In the genomic region with DNA sequence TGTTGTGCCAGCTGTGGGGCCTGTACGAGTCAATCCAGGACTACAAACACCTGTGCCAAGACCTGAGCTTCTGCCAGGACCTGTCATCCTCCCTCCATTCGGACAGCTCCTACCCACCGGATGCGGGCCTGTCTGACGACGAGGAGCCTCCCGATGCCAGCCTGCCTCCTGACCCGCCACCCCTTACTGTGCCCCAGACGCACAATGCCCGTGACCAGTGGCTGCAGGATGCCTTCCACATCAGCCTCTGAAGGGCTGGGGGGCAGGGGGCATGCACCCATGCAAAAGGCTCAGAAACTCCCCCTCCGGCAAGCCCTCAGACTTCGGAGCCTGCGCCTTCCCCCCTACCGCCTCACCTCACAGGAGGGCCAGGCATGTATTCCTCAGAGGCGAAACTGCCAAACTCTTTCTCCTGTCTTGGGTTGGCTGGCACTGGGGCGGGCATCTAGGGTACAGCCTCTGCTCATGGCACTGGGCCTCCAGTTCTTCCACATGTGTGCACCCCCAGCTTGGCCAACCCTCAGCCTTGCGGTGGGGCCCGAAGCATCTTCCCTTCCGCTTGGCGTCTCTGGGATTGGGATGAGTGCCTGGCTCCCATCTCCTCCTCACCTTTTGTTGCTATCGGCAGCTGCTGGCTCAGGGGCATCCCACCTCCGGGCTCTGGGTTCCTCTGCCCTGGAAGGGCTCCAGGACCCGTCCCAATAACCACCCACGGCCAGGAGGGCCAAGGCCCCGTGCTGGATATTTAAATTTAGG, we compare ENCODE assay signal across 8 cellular contexts. TPM values are rescaled to one million over a fixed set of nuclear protein-coding genes. Genes with fewer than 3 reads are reported as not detected.
DNase-seq lines count a peak whose midpoint lies in the region; ATAC-seq and TF ChIP-seq lines count a peak whose summit lies in the region.

No MANE protein-coding gene starts in this region.

- no peaks in the 10 kb centered on the region for H3K9me3 Mint-ChIP-seq in activated T-cell treated with anti-CD3 and anti-CD28 coated beads, Interleukin-2, amount 50 U/mL, for 24 hours

- ATAC-seq in GM18867 (IDR thresholded peaks at IDR 0.05; ENCODE audit: unreplicated experiment) (no peak), GM21390 (IDR thresholded peaks at IDR 0.05; ENCODE audit: unreplicated experiment) (no peak), GM21515 (IDR thresholded peaks at IDR 0.05; ENCODE audit: unreplicated experiment) (no peak)

- no peak for TF ChIP-seq POLR2A in lower leg skin (IDR thresholded peaks at IDR 0.05)
- TF ChIP-seq POLR2A in tibial nerve (IDR thresholded peaks at IDR 0.05): no peak

- H3K4me1 Mint-ChIP-seq in activated T-cell treated with anti-CD3 and anti-CD28 coated beads, Interleukin-2, amount 50 U/mL, for 24 hours (ENCODE audit: low read depth): peaks cover 61% of the 10 kb centered on the region

- intact Hi-C loops in ascending aorta (cut with DNase I) (loop anchor here (1.0 to 5.0 kb wide), 7 partner anchors 20 to 191 kb away; a partner anchor contains a TSS), lower leg skin (cut with DNase I; ENCODE audit: low total_unique reads) (no loop called here)

- peaks cover 35 to 52% of the 10 kb centered on the region in 2 donors for H3K4me1 ChIP-seq in ascending aorta
- H3K4me1 ChIP-seq in tibial nerve: peaks cover 0 to 80% (median 72%) of the 10 kb centered on the region in 4 donors

- 19 to 20% methylated on average over 16 to 19 of the region's 25 CpGs for WGBS in lower leg skin, 2 donors
- WGBS in tibial nerve, 2 donors: 15 to 24% methylated on average over 23 to 24 of the region's 25 CpGs

- H3K27me3 ChIP-seq in ascending aorta (no peaks in the 10 kb centered on the region), tibial nerve (no peaks in the 10 kb centered on the region)

- H3K27ac ChIP-seq in ascending aorta (peak overlapping the region; percentile 96 to 99), tibial nerve (peak overlapping the region; percentile 68 to 95 (median 94))

- TF ChIP-seq CTCF in ascending aorta (IDR thresholded peaks at IDR 0.05) (no peak), lower leg skin (IDR thresholded peaks at IDR 0.05) (no peak), tibial nerve (IDR thresholded peaks at IDR 0.05) (no peak)

- peak; percentile 50 for DNase-seq in activated T-cell treated with anti-CD3 and anti-CD28 coated beads, Interleukin-2, amount 50 U/mL, for 24 hours
- DNase-seq in activated T-cell treated with anti-CD3 and anti-CD28 coated beads, Interleukin-2, amount 50 U/mL, for 1 hour: no peak
- DNase-seq in ascending aorta (ENCODE audit: low spot score in 2 of 2) (no peak), lower leg skin (ENCODE audit: low spot score in 2 of 2) (no peak), tibial nerve (ENCODE audit: low spot score in 2 of 2) (no peak)

- TF ChIP-seq EP300 in tibial nerve (IDR thresholded peaks at IDR 0.05): no peak

- peak overlapping the region; percentile 91 for H3K27ac Mint-ChIP-seq in activated T-cell treated with anti-CD3 and anti-CD28 coated beads, Interleukin-2, amount 50 U/mL, for 24 hours

- H3K4me3 ChIP-seq in ascending aorta (peak overlapping the region; percentile 95 to 98), lower leg skin (ENCODE audit: low read depth, poor library complexity, severe bottlenecking) (peak overlapping the region; percentile 35), tibial nerve (peak overlapping the region; percentile 52 to 81 (median 56))

- H3K27me3 Mint-ChIP-seq in activated T-cell treated with anti-CD3 and anti-CD28 coated beads, Interleukin-2, amount 50 U/mL, for 24 hours: no peaks in the 10 kb centered on the region

- H3K36me3 Mint-ChIP-seq in activated T-cell treated with anti-CD3 and anti-CD28 coated beads, Interleukin-2, amount 50 U/mL, for 24 hours (ENCODE audit: low read depth): peaks cover 75% of the 10 kb centered on the region

- H3K4me3 Mint-ChIP-seq in activated T-cell treated with anti-CD3 and anti-CD28 coated beads, Interleukin-2, amount 50 U/mL, for 24 hours: peak overlapping the region; percentile 82

- no peaks in the 10 kb centered on the region for H3K9me3 ChIP-seq in ascending aorta
- no peaks in the 10 kb centered on the region for H3K9me3 ChIP-seq in tibial nerve

- H3K36me3 ChIP-seq in ascending aorta (peaks cover 3 to 5% of the 10 kb centered on the region in 2 donors), tibial nerve (no peaks in the 10 kb centered on the region)

RNA-seq across cellular contexts. Expression of a gene that starts 1.2 kb away (rescaled TPM):
- total RNA-seq in ascending aorta (104 TPM), lower leg skin (10 to 100 TPM; 57.8 to 73.3 (median 61.2) TPM), tibial nerve (10 to 100 TPM; 40.8 to 55.3 (median 44.6) TPM)

RNA-seq across cellular contexts. Expression of a gene that starts 2.3 kb away (rescaled TPM):
- total RNA-seq in ascending aorta: 418 TPM
- total RNA-seq in lower leg skin: 10 to 100 TPM; 40.5 to 71.0 (median 57.3) TPM
- 100 to 1,000 TPM in 3 of 4 donors, 10 to 100 TPM in 1; 87.3 to 186 (median 110) TPM for total RNA-seq in tibial nerve

RNA-seq across cellular contexts. Expression of a gene that starts 3.3 kb away (rescaled TPM):
- total RNA-seq in ascending aorta (157 TPM), lower leg skin (10 to 100 TPM; 41.9 to 62.9 (median 50.6) TPM), tibial nerve (10 to 100 TPM; 49.6 to 70.8 (median 56.5) TPM)

RNA-seq across cellular contexts. Expression of a gene that starts 15.4 kb away (rescaled TPM):
- total RNA-seq in ascending aorta: 702 TPM
- total RNA-seq in lower leg skin: 100 to 1,000 TPM in 2 of 4 donors, 10 to 100 TPM in 2; 71.9 to 113 (median 100) TPM
- total RNA-seq in tibial nerve: 100 to 1,000 TPM; 236 to 476 (median 386) TPM

RNA-seq across cellular contexts. Expression of a gene that starts 22.0 kb away (rescaled TPM):
- total RNA-seq in ascending aorta (not detected), lower leg skin (100 to 1,000 TPM; 168 to 197 (median 184) TPM), tibial nerve (1 to 10 TPM in 2 of 4 donors, under 1 TPM in 1, not detected in 1; 0.63 to 3.3 (median 1.2) TPM)

Comparison
In these comparisons a context has a peak if more than half of its experiments do, and no peak if none do; other contexts are left out.
1. H3K4me3 ChIP-seq: peak in every context shown above with its lines; median percentile 96 in ascending aorta; 56 in tibial nerve; 35 in lower leg skin.